ENCODE assay signal across 16 cellular contexts in genomic region chr18:35918564-35918963, GRCh38.
A peak's percentile ranks its signal among the peaks of the same experiment; 100 is the strongest.
DNase-seq lines count a peak whose midpoint lies in the region; ATAC-seq and TF ChIP-seq lines count a peak whose summit lies in the region.
"Had no signal": no experiment of that assay in that cellular context is flagged by ENCODE, and none has a peak within 500 bp of the region (broad histone marks: within the 10 kb centered on the region; RNA-seq: fewer than 3 reads in every experiment).

No MANE protein-coding gene starts in this region.

- TF ChIP-seq POLR2A in esophagus muscularis mucosa (IDR thresholded peaks at IDR 0.05; ENCODE audit: low read depth): no peak

- no peak overlapping the region for H4K91ac ChIP-seq in neuronal stem cell (ENCODE audit: low read depth, low read length, poor library complexity)

- H3K36me3 Mint-ChIP-seq in stimulated activated effector memory CD8-positive, alpha-beta T cell treated with anti-CD3 and anti-CD28 coated beads, Interleukin-12 subunit alpha, Interleukin-12 subunit beta, amount 100 ng/mL, for 72 hours: no peaks in the 10 kb centered on the region
- H3K36me3 Mint-ChIP-seq in activated T-helper 1 cell treated with anti-CD3 and anti-CD28 coated beads, Interleukin-12 subunit alpha, Interleukin-12 subunit beta, Interleukin-2, Interleukin-4 antibody, amounts not matched to agents 30 ng/mL and 10 ng/mL and 1 ng/mL, durations not matched to agents 14 hours and 24 hours and 36 hours (ENCODE audit: low read depth): no peaks in the 10 kb centered on the region
- H3K36me3 Mint-ChIP-seq: CD4-positive, alpha-beta memory T cell had no signal

- H3K23ac ChIP-seq in neuronal stem cell (ENCODE audit: low read depth, low read length, poor library complexity): no peak overlapping the region

- peak overlapping the region; percentile 60 for H3K9ac ChIP-seq in neuronal stem cell (ENCODE audit: low read depth, low read length, poor library complexity)

- H3K79me1 ChIP-seq in neuronal stem cell (ENCODE audit: low read depth, low read length): no peaks in the 10 kb centered on the region

- DNase-seq in esophagus muscularis mucosa (ENCODE audit: extremely low spot score) (peak; percentile 77), neuronal stem cell (ENCODE audit: low spot score) (no peak), ascending aorta (ENCODE audit: low spot score in 2 of 2) (no peak)
- DNase-seq in stimulated activated effector memory CD8-positive, alpha-beta T cell treated with anti-CD3 and anti-CD28 coated beads, Interleukin-12 subunit alpha, Interleukin-12 subunit beta, amount 100 ng/mL, for 72 hours (ENCODE audit: low spot score in 2 of 2): no peak
- no peak for DNase-seq in activated T-helper 1 cell treated with anti-CD3 and anti-CD28 coated beads, Interleukin-12 subunit alpha, Interleukin-12 subunit beta, Interleukin-2, Interleukin-4 antibody, amounts not matched to agents 30 ng/mL and 10 ng/mL and 1 ng/mL, durations not matched to agents 14 hours and 24 hours and 36 hours (ENCODE audit: low spot score)
- DNase-seq: C1 segment of cervical spinal cord; Calu3; CD4-positive, alpha-beta memory T cell; COR-L47; DMS53; DMS79 treated with DMSO at 0.1 percent for 48 hours; GF-D8; HFFc6 had no signal

- no peaks in the 10 kb centered on the region for H3K27me3 ChIP-seq in esophagus muscularis mucosa
- peaks cover 0 to 20% (median 0%) of the 10 kb centered on the region in 3 experiments for H3K27me3 ChIP-seq in neuronal stem cell (ENCODE audit: control insufficient read depth in 3 of 3, insufficient read depth in 3 of 3, low read depth in 1 of 3, low read length in 3 of 3)
- H3K27me3 ChIP-seq in ascending aorta: no peaks in the 10 kb centered on the region

- peak overlapping the region; percentile 3 for H3K14ac ChIP-seq in neuronal stem cell (ENCODE audit: low read length)

- no peak overlapping the region for H3K4me2 ChIP-seq in neuronal stem cell (ENCODE audit: insufficient read depth, low read length, poor library complexity, severe bottlenecking)
- H3K4me2 ChIP-seq: GM23338 had no signal

- H3K4me1 Mint-ChIP-seq in stimulated activated effector memory CD8-positive, alpha-beta T cell treated with anti-CD3 and anti-CD28 coated beads, Interleukin-12 subunit alpha, Interleukin-12 subunit beta, amount 100 ng/mL, for 72 hours: no peaks in the 10 kb centered on the region
- H3K4me1 Mint-ChIP-seq in activated T-helper 1 cell treated with anti-CD3 and anti-CD28 coated beads, Interleukin-12 subunit alpha, Interleukin-12 subunit beta, Interleukin-2, Interleukin-4 antibody, amounts not matched to agents 30 ng/mL and 10 ng/mL and 1 ng/mL, durations not matched to agents 14 hours and 24 hours and 36 hours (ENCODE audit: low read depth): no peaks in the 10 kb centered on the region
- H3K4me1 Mint-ChIP-seq: CD4-positive, alpha-beta memory T cell had no signal

- no peak for TF ChIP-seq CTCF in esophagus muscularis mucosa (IDR thresholded peaks at IDR 0.05)
- no peak for TF ChIP-seq CTCF in ascending aorta (IDR thresholded peaks at IDR 0.05)

- H2BK15ac ChIP-seq in neuronal stem cell (ENCODE audit: low read length): no peak overlapping the region

- no peak overlapping the region for H2BK12ac ChIP-seq in neuronal stem cell (ENCODE audit: low read length)

- H2AK5ac ChIP-seq in neuronal stem cell (ENCODE audit: low read depth, low read length): no peak overlapping the region

- peak; percentile 31 for ATAC-seq in stimulated activated effector memory CD8-positive, alpha-beta T cell treated with anti-CD3 and anti-CD28 coated beads, Interleukin-12 subunit alpha, Interleukin-12 subunit beta, amount 100 ng/mL, for 72 hours
- ATAC-seq in HG02588 (IDR thresholded peaks at IDR 0.05; ENCODE audit: unreplicated experiment): no peak
- ATAC-seq: GM23338 had no signal

- H4K8ac ChIP-seq in neuronal stem cell (ENCODE audit: low read depth, low read length): no peak overlapping the region

- H3K4me1 ChIP-seq in esophagus muscularis mucosa (peaks cover 0 to under 1% (median 0%) of the 10 kb centered on the region in 4 donors), neuronal stem cell (ENCODE audit: control insufficient read depth in 2 of 2, insufficient read depth in 1 of 2, low read depth in 1 of 2, low read length in 2 of 2) (no peaks in the 10 kb centered on the region), ascending aorta (no peaks in the 10 kb centered on the region)

- WGBS in esophagus muscularis mucosa: 100% methylated on average over 1 of the region's 1 CpG
- WGBS in neuronal stem cell (ENCODE audit: extremely low coverage in 2 of 2, insufficient read length in 2 of 2, insufficient replicate concordance in 1 of 2), 2 donors: no CpG with 5 or more reads among the region's 1 CpG

- H2BK120ac ChIP-seq in neuronal stem cell (ENCODE audit: low read depth, low read length): no peak overlapping the region

- no peaks in the 10 kb centered on the region for H3K9me3 Mint-ChIP-seq in stimulated activated effector memory CD8-positive, alpha-beta T cell treated with anti-CD3 and anti-CD28 coated beads, Interleukin-12 subunit alpha, Interleukin-12 subunit beta, amount 100 ng/mL, for 72 hours
- H3K9me3 Mint-ChIP-seq in activated T-helper 1 cell treated with anti-CD3 and anti-CD28 coated beads, Interleukin-12 subunit alpha, Interleukin-12 subunit beta, Interleukin-2, Interleukin-4 antibody, amounts not matched to agents 30 ng/mL and 10 ng/mL and 1 ng/mL, durations not matched to agents 14 hours and 24 hours and 36 hours: no peaks in the 10 kb centered on the region
- H3K9me3 Mint-ChIP-seq: CD4-positive, alpha-beta memory T cell; GM23338; HFFc6 had no signal

- H3K18ac ChIP-seq in neuronal stem cell (ENCODE audit: low read length): no peak overlapping the region

- H3K36me3 ChIP-seq in esophagus muscularis mucosa (no peaks in the 10 kb centered on the region), neuronal stem cell (replicated peaks in 1 of 2; ENCODE audit: control insufficient read depth in 2 of 2, insufficient read depth in 2 of 2, low read length in 2 of 2) (no peaks in the 10 kb centered on the region), ascending aorta (no peaks in the 10 kb centered on the region)
- H3K36me3 ChIP-seq: HAP-1 had no signal

- TF ChIP-seq EP300 in esophagus muscularis mucosa (IDR thresholded peaks at IDR 0.05): no peak

- no peak overlapping the region for H3K4me3 ChIP-seq in esophagus muscularis mucosa
- H3K4me3 ChIP-seq in neuronal stem cell (ENCODE audit: low read length in 2 of 2): no peak overlapping the region
- no peak overlapping the region for H3K4me3 ChIP-seq in ascending aorta
- H3K4me3 ChIP-seq: GM23338, HAP-1 had no signal

- H3K4ac ChIP-seq in neuronal stem cell (ENCODE audit: low read length): no peak overlapping the region

- H2AFZ ChIP-seq in neuronal stem cell (ENCODE audit: low read length): no peak overlapping the region
- H2AFZ ChIP-seq: GM23338 had no signal

- intact Hi-C loops in esophagus muscularis mucosa (cut with DNase I) (no loop called here), ascending aorta (cut with DNase I) (no loop called here)
- intact Hi-C loops in activated T-helper 1 cell treated with anti-CD3 and anti-CD28 coated beads, Interleukin-12 subunit alpha, Interleukin-12 subunit beta, Interleukin-2, Interleukin-4 antibody, amounts not matched to agents 30 ng/mL and 10 ng/mL and 1 ng/mL, durations not matched to agents 14 hours and 24 hours and 36 hours (cut with micrococcal nuclease): no loop called here

- H3K27me3 Mint-ChIP-seq in activated T-helper 1 cell treated with anti-CD3 and anti-CD28 coated beads, Interleukin-12 subunit alpha, Interleukin-12 subunit beta, Interleukin-2, Interleukin-4 antibody, amounts not matched to agents 30 ng/mL and 10 ng/mL and 1 ng/mL, durations not matched to agents 14 hours and 24 hours and 36 hours (ENCODE audit: insufficient read depth): peaks cover 2% of the 10 kb centered on the region

- H3K9me3 ChIP-seq in esophagus muscularis mucosa: no peaks in the 10 kb centered on the region
- H3K9me3 ChIP-seq in neuronal stem cell (replicated peaks in 1 of 2; ENCODE audit: control insufficient read depth in 2 of 2, insufficient read depth in 1 of 2, low read depth in 1 of 2, low read length in 2 of 2): no peaks in the 10 kb centered on the region
- no peaks in the 10 kb centered on the region for H3K9me3 ChIP-seq in ascending aorta
- H3K9me3 ChIP-seq: HAP-1 had no signal

- H2BK5ac ChIP-seq in neuronal stem cell (ENCODE audit: low read length): no peak overlapping the region

- H3K27ac Mint-ChIP-seq in stimulated activated effector memory CD8-positive, alpha-beta T cell treated with anti-CD3 and anti-CD28 coated beads, Interleukin-12 subunit alpha, Interleukin-12 subunit beta, amount 100 ng/mL, for 72 hours: no peak overlapping the region
- H3K27ac Mint-ChIP-seq in activated T-helper 1 cell treated with anti-CD3 and anti-CD28 coated beads, Interleukin-12 subunit alpha, Interleukin-12 subunit beta, Interleukin-2, Interleukin-4 antibody, amounts not matched to agents 30 ng/mL and 10 ng/mL and 1 ng/mL, durations not matched to agents 14 hours and 24 hours and 36 hours: no peak overlapping the region
- H3K27ac Mint-ChIP-seq: CD4-positive, alpha-beta memory T cell; GM23338; HFFc6 had no signal

- no peak overlapping the region for H3K4me3 Mint-ChIP-seq in stimulated activated effector memory CD8-positive, alpha-beta T cell treated with anti-CD3 and anti-CD28 coated beads, Interleukin-12 subunit alpha, Interleukin-12 subunit beta, amount 100 ng/mL, for 72 hours
- no peak overlapping the region for H3K4me3 Mint-ChIP-seq in activated T-helper 1 cell treated with anti-CD3 and anti-CD28 coated beads, Interleukin-12 subunit alpha, Interleukin-12 subunit beta, Interleukin-2, Interleukin-4 antibody, amounts not matched to agents 30 ng/mL and 10 ng/mL and 1 ng/mL, durations not matched to agents 14 hours and 24 hours and 36 hours
- H3K4me3 Mint-ChIP-seq: CD4-positive, alpha-beta memory T cell; GM23338; HFFc6 had no signal

- H3K27ac ChIP-seq in esophagus muscularis mucosa (replicated peaks in 1 of 4) (no peak overlapping the region), neuronal stem cell (replicated peaks; ENCODE audit: low read length) (no peak overlapping the region), ascending aorta (no peak overlapping the region)
